In genomic region chr1:16759650-16760455, GRCh38 we compare ENCODE assay signal across 1 cellular context. TPM values are rescaled to one million over a fixed set of nuclear protein-coding genes. Genes with fewer than 3 reads are reported as not detected.
"Had no signal": no experiment of that assay in that cellular context is flagged by ENCODE, and none has a peak within 500 bp of the region (broad histone marks: within the 10 kb centered on the region; RNA-seq: fewer than 3 reads in every experiment).

No MANE protein-coding gene starts in this region.

RNA-seq across cellular contexts. Expression of gene RNU1-4, which starts 19.5 kb away (rescaled TPM):
- total RNA-seq: fibroblast of villous mesenchyme had no signal
